Comparison of ENCODE assay signal across 1 cellular context in genomic region chr3:138373695-138374094, GRCh38.
A peak's percentile ranks its signal among the peaks of the same experiment; 100 is the strongest.
TF ChIP-seq lines count a peak whose summit lies in the region.

No MANE protein-coding gene starts in this region.

TF ChIP-seq in HEK293, 187 proteins besides CTCF, POLR2A, EP300 and RAD21 (continued from another document):
- TF ChIP-seq ZBTB44 (tag by site-specific recombination; IDR thresholded peaks at IDR 0.05) (no peak), REST (tag by site-specific recombination; IDR thresholded peaks at IDR 0.05) (0 out of 2 replicates have a peak, but pooled peaks have one; percentile 41), ZBTB11 (tag by site-specific recombination; conservative IDR thresholded peaks at IDR 0.05; ENCODE audit: low read depth) (peak; percentile 69; the same call in 1 of the 2 replicates), ZNF488 (tag by site-specific recombination; IDR thresholded peaks at IDR 0.05) (no peak), ZXDB (tag by site-specific recombination; IDR thresholded peaks at IDR 0.05) (0 out of 2 replicates have a peak, but pooled peaks have one; percentile 30), ZNF394 (tag by site-specific recombination; IDR thresholded peaks at IDR 0.05; ENCODE audit: borderline replicate concordance) (peak; percentile 82), ZBTB48 (tag by site-specific recombination; IDR thresholded peaks at IDR 0.05) (no peak), ZNF266 (tag by site-specific recombination; IDR thresholded peaks at IDR 0.05; ENCODE audit: low read depth) (peak; percentile 36; the same call in 1 of the 2 replicates), ZNF596 (tag by site-specific recombination; IDR thresholded peaks at IDR 0.05) (no peak), ZNF174 (tag by site-specific recombination; IDR thresholded peaks at IDR 0.05) (no peak), ZNF510 (tag by site-specific recombination; IDR thresholded peaks at IDR 0.05; ENCODE audit: insufficient replicate concordance) (no peak), AEBP2 (tag by site-specific recombination; IDR thresholded peaks at IDR 0.05; ENCODE audit: borderline replicate concordance) (no peak), ZNF132 (tag by site-specific recombination; IDR thresholded peaks at IDR 0.05; ENCODE audit: borderline replicate concordance) (no peak), ZNF16 (tag by site-specific recombination; IDR thresholded peaks at IDR 0.05; ENCODE audit: low read depth) (no peak), ZNF341 (tag by site-specific recombination; IDR thresholded peaks at IDR 0.05; ENCODE audit: low read depth) (no peak), ZNF155 (tag by site-specific recombination; IDR thresholded peaks at IDR 0.05) (no peak), ZEB2 (tag by site-specific recombination; IDR thresholded peaks at IDR 0.05) (no peak), ZFHX2 (tag by site-specific recombination; conservative IDR thresholded peaks at IDR 0.05) (no peak), ZFP3 (tag by site-specific recombination; IDR thresholded peaks at IDR 0.05; ENCODE audit: low read depth) (no peak), ZNF544 (tag by site-specific recombination; IDR thresholded peaks at IDR 0.05) (no peak), ZNF555 (tag by site-specific recombination; conservative IDR thresholded peaks at IDR 0.05) (peak; percentile 62), ZNF624 (tag by site-specific recombination; IDR thresholded peaks at IDR 0.05) (no peak), KLF8 (tag by site-specific recombination; IDR thresholded peaks at IDR 0.05) (no peak), ZNF600 (tag by site-specific recombination; IDR thresholded peaks at IDR 0.05) (no peak), ZNF426 (tag by site-specific recombination; IDR thresholded peaks at IDR 0.05) (peak; percentile 66), ZNF561 (tag by site-specific recombination; IDR thresholded peaks at IDR 0.05; ENCODE audit: borderline replicate concordance) (no peak), ZNF549 (tag by site-specific recombination; IDR thresholded peaks at IDR 0.05) (no peak), ZNF433 (tag by site-specific recombination; IDR thresholded peaks at IDR 0.05; ENCODE audit: low read depth) (peak; percentile 29; the same call in 1 of the 2 replicates), KLF17 (tag by site-specific recombination; IDR thresholded peaks at IDR 0.05) (no peak), SP2 (tag by site-specific recombination; IDR thresholded peaks at IDR 0.05) (no peak), EGR2 (tag by site-specific recombination; IDR thresholded peaks at IDR 0.05; ENCODE audit: low read depth) (no peak), ZSCAN4 (tag by site-specific recombination; IDR thresholded peaks at IDR 0.05) (no peak), ZNF548 (tag by site-specific recombination; IDR thresholded peaks at IDR 0.05) (no peak), ZNF76 (tag by site-specific recombination; IDR thresholded peaks at IDR 0.05; ENCODE audit: borderline replicate concordance, low read depth) (no peak), ZNF707 (tag by site-specific recombination; IDR thresholded peaks at IDR 0.05) (no peak)
